ENCODE assay signal across 12 cellular contexts in genomic region chr2:73989972-73990371, GRCh38.
"Had no signal": no experiment of that assay in that cellular context is flagged by ENCODE, and none has a peak within 500 bp of the region (broad histone marks: within the 10 kb centered on the region; RNA-seq: fewer than 3 reads in every experiment).

No MANE protein-coding gene starts in this region.

- ATAC-seq: activated CD8-positive, alpha-beta T cell treated with anti-CD3 and anti-CD28 coated beads, Interleukin-2, amount 10 ng/mL, durations not matched to agents 7 days and 5 days; gastroesophageal sphincter; left lobe of liver had no signal

- DNase-seq: activated CD4-positive, alpha-beta T cell treated with anti-CD3 and anti-CD28 coated beads, Interleukin-2, amount 10 ng/mL, durations not matched to agents 24 days and 14 days; activated CD4-positive, CD25-positive, alpha-beta regulatory T cell; activated CD8-positive, alpha-beta memory T cell treated with anti-CD3 and anti-CD28 coated beads, Interleukin-2, amount 50 U/mL, for 4 hours; activated CD8-positive, alpha-beta T cell treated with anti-CD3 and anti-CD28 coated beads, Interleukin-2, amount 10 ng/mL, durations not matched to agents 7 days and 5 days; islet precursor cell; retina; stimulated activated CD4-positive, alpha-beta T cell treated with anti-CD3 and anti-CD28 coated beads, Interleukin-2, amount 100 ng/mL, for 48 hours; stimulated activated naive CD4-positive, alpha-beta T cell treated with Interleukin-2 at 50 U/mL for 16 hours; substantia nigra had no signal

- H3K27ac Mint-ChIP-seq: activated CD4-positive, alpha-beta T cell treated with anti-CD3 and anti-CD28 coated beads, Interleukin-2, amount 10 ng/mL, durations not matched to agents 24 days and 14 days; activated CD8-positive, alpha-beta T cell treated with anti-CD3 and anti-CD28 coated beads, Interleukin-2, amount 10 ng/mL, durations not matched to agents 7 days and 5 days had no signal

- H3K27ac ChIP-seq: gastroesophageal sphincter, tibial nerve had no signal

- H3K27me3 Mint-ChIP-seq: activated CD4-positive, alpha-beta T cell treated with anti-CD3 and anti-CD28 coated beads, Interleukin-2, amount 10 ng/mL, durations not matched to agents 24 days and 14 days had no signal

- H3K27me3 ChIP-seq: gastroesophageal sphincter, tibial nerve had no signal

- H3K36me3 ChIP-seq: gastroesophageal sphincter, tibial nerve had no signal

- H3K4me3 ChIP-seq: gastroesophageal sphincter, tibial nerve had no signal

- H3K9me3 ChIP-seq: gastroesophageal sphincter, tibial nerve had no signal
